8 cellular contexts compared by ENCODE assay signal in genomic region chr11:125091247-125091876, GRCh38. TPM values are rescaled to one million over a fixed set of nuclear protein-coding genes. Genes with fewer than 3 reads are reported as not detected.
DNase-seq lines count a peak whose midpoint lies in the region; ATAC-seq and TF ChIP-seq lines count a peak whose summit lies in the region.

No MANE protein-coding gene starts in this region.

- H3F3A ChIP-seq in SK-N-SH (replicated peaks; ENCODE audit: insufficient read depth), result peaks cover 2% of the 10 kb centered on the region

- POLR2A ChIA-PET in GM10248 (lab: Yijun Ruan, JAX) (no interaction called here), SK-N-SH (lab: Yijun Ruan, JAX) (interaction anchor here (0.6 to 2.4 kb wide), 3 partner anchors 49 to 255 kb away, joined by 3 to 6 read pairs (median 4); no protein-coding TSS in a partner anchor)

- H3K36me3 ChIP-seq in SK-N-SH (replicated peaks in 1 of 2; ENCODE audit: control insufficient read depth in 1 of 2, insufficient read depth in 2 of 2, low read length in 1 of 2), result peaks cover 6 to 20% of the 10 kb centered on the region in 2 experiments

- no peaks in the 10 kb centered on the region for H3K79me2 ChIP-seq in SK-N-SH (ENCODE audit: insufficient read depth)

- peak overlapping the region; percentile 61 for H2AFZ ChIP-seq in SK-N-SH (ENCODE audit: low read depth)

- H3K4me3 ChIP-seq in Jurkat, Clone E6-1 (ENCODE audit: low read length), result no peak overlapping the region
- H3K4me3 ChIP-seq in SK-N-SH (ENCODE audit: low read depth in 2 of 2, low read length in 1 of 2), result no peak overlapping the region; a peak in 1 of 4 replicates

- 58% methylated on average over 5 of the region's 5 CpGs for WGBS in SK-N-SH (ENCODE audit: low lambda C conversion rate)

- peak; percentile 96 for TF ChIP-seq RAD21 in SK-N-SH (IDR thresholded peaks at IDR 0.05; ENCODE audit: low read length)

- H3K27me3 ChIP-seq in SK-N-SH (ENCODE audit: insufficient read depth), result no peaks in the 10 kb centered on the region

- DNase-seq in GM10248 (ENCODE audit: extremely low spot score) (peak; percentile 45), SK-N-SH (peak; percentile 90), myocyte (ENCODE audit: low read depth) (peak; percentile 74)
- peak; percentile 32 for DNase-seq in Jurkat, Clone E6-1 (ENCODE audit: low read depth, low spot score)
- DNase-seq in stimulated activated naive CD4-positive, alpha-beta T cell (lab: John Stamatoyannopoulos, UW), result no peak

- CTCF ChIA-PET in GM10248 (lab: Yijun Ruan, JAX), result interaction anchor here (0.5 to 3.3 kb wide), 25 partner anchors 9 to 304 kb away, joined by 3 to 53 read pairs (median 5); partner anchors contain the start of genes SLC37A2 and TMEM218
- CTCF ChIA-PET in SK-N-SH (lab: Yijun Ruan, JAX), result interaction anchor here (0.6 to 13.2 kb wide), 70 partner anchors 9 to 782 kb away, joined by 3 to 147 read pairs (median 4); partner anchors contain the start of genes PKNOX2 and TMEM218

- no peaks in the 10 kb centered on the region for H4K20me1 ChIP-seq in SK-N-SH (ENCODE audit: insufficient read depth)

- H3K9ac ChIP-seq in SK-N-SH, result no peak overlapping the region

- TF ChIP-seq CTCF in GM10248 (IDR thresholded peaks at IDR 0.05; ENCODE audit: control extremely low read depth, extremely low read depth, low read depth, missing control alignments), result peak; percentile 51
- peak; percentile 79 for TF ChIP-seq CTCF in SK-N-SH (IDR thresholded peaks at IDR 0.05)

- H3K27ac ChIP-seq in SK-N-SH (ENCODE audit: low read depth in 2 of 2, low read length in 1 of 2), result peak overlapping the region in 1 of 2 experiments; percentile 17; a peak in 1 of 4 replicates

- H3K9me2 ChIP-seq in SK-N-SH, result no peaks in the 10 kb centered on the region

- no peak overlapping the region for H3K4me2 ChIP-seq in SK-N-SH

- peak; percentile 86 for ATAC-seq in esophagus mucosa
- ATAC-seq in HG03039 (IDR thresholded peaks at IDR 0.05; ENCODE audit: unreplicated experiment), result no peak
- ATAC-seq in GM21825 (IDR thresholded peaks at IDR 0.05; ENCODE audit: unreplicated experiment), result no peak

- peaks cover 4% of the 10 kb centered on the region in 2 experiments; a peak in 2 of 4 replicates for H3K4me1 ChIP-seq in SK-N-SH (ENCODE audit: control insufficient read depth in 1 of 2, insufficient read depth in 2 of 2, low read depth in 1 of 2, low read length in 1 of 2)

- no peaks in the 10 kb centered on the region for H3K9me3 ChIP-seq in SK-N-SH

- no peak for TF ChIP-seq EP300 in SK-N-SH (IDR thresholded peaks at IDR 0.05; ENCODE audit: borderline replicate concordance in 1 of 2, low read depth in 1 of 2, low read length in 1 of 2)

TF ChIP-seq in SK-N-SH, 30 proteins besides CTCF, POLR2A, EP300 and RAD21:
- peak; percentile 78 for TF ChIP-seq SMC3 (IDR thresholded peaks at IDR 0.05; ENCODE audit: low read depth, low read length)
- TF ChIP-seq, protein P1, sequence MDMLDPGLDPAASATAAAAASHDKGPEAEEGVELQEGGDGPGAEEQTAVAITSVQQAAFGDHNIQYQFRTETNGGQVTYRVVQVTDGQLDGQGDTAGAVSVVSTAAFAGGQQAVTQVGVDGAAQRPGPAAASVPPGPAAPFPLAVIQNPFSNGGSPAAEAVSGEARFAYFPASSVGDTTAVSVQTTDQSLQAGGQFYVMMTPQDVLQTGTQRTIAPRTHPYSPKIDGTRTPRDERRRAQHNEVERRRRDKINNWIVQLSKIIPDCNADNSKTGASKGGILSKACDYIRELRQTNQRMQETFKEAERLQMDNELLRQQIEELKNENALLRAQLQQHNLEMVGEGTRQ (IDR thresholded peaks at IDR 0.05; ENCODE audit: borderline replicate concordance, low read depth, low read length), result no peak
- no peak for TF ChIP-seq FOXJ3 (CRISPR knock-in tag; IDR thresholded peaks at IDR 0.05)
- TF ChIP-seq, protein P2, sequence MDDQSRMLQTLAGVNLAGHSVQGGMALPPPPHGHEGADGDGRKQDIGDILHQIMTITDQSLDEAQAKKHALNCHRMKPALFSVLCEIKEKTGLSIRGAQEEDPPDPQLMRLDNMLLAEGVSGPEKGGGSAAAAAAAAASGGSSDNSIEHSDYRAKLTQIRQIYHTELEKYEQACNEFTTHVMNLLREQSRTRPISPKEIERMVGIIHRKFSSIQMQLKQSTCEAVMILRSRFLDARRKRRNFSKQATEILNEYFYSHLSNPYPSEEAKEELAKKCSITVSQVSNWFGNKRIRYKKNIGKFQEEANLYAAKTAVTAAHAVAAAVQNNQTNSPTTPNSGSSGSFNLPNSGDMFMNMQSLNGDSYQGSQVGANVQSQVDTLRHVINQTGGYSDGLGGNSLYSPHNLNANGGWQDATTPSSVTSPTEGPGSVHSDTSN (IDR thresholded peaks at IDR 0.05), result no peak

RNA-seq across cellular contexts. Expression of gene TMEM218, which starts 20.1 kb away (rescaled TPM):
- polyA plus RNA-seq in Jurkat, Clone E6-1 (2012; ENCODE audit: insufficient read depth, insufficient read length), result 31.3 TPM
- 34.8 and 36.2 TPM in 2 replicates for polyA plus RNA-seq in SK-N-SH (2012; rRNA removed)
- polyA plus RNA-seq in SK-N-SH (2012; cell fraction: cytosol; rRNA removed), result 37.6 and 37.8 TPM in 2 replicates
- polyA plus RNA-seq in SK-N-SH (2012; cell fraction: nucleus; rRNA removed), result 36.5 and 56.6 TPM in 2 replicates
- total RNA-seq in esophagus mucosa, result 14.3 TPM
- total RNA-seq in myocyte, result 24.4 and 30.8 TPM in 2 replicates
- polyA plus RNA-seq in myocyte (2012), result 23.0 TPM

RNA-seq across cellular contexts. Expression of gene SLC37A2, which starts 28.3 kb away (rescaled TPM):
- polyA plus RNA-seq in Jurkat, Clone E6-1 (2012; ENCODE audit: insufficient read depth, insufficient read length), result 4.3 TPM
- polyA plus RNA-seq in SK-N-SH (2012; rRNA removed), result 0.39 and 0.44 TPM in 2 replicates
- 0.12 and 0.21 TPM in 2 replicates for polyA plus RNA-seq in SK-N-SH (2012; cell fraction: cytosol; rRNA removed)
- polyA plus RNA-seq in SK-N-SH (2012; cell fraction: nucleus; rRNA removed), result 1.5 and 2.2 TPM in 2 replicates
- 15.5 TPM for total RNA-seq in esophagus mucosa
- total RNA-seq in myocyte, result 0.99 and 1.0 TPM in 2 replicates
- polyA plus RNA-seq in myocyte (2012), result 0.29 TPM

Comparison
In these comparisons a context has a peak if more than half of its experiments do, and no peak if none do; other contexts are left out.
1. DNase-seq: peak in GM10248 (single experiment), Jurkat, Clone E6-1 (single experiment), SK-N-SH (single experiment) and myocyte (single experiment); none in stimulated activated naive CD4-positive, alpha-beta T cell (0 of 6).